In the genomic region with DNA sequence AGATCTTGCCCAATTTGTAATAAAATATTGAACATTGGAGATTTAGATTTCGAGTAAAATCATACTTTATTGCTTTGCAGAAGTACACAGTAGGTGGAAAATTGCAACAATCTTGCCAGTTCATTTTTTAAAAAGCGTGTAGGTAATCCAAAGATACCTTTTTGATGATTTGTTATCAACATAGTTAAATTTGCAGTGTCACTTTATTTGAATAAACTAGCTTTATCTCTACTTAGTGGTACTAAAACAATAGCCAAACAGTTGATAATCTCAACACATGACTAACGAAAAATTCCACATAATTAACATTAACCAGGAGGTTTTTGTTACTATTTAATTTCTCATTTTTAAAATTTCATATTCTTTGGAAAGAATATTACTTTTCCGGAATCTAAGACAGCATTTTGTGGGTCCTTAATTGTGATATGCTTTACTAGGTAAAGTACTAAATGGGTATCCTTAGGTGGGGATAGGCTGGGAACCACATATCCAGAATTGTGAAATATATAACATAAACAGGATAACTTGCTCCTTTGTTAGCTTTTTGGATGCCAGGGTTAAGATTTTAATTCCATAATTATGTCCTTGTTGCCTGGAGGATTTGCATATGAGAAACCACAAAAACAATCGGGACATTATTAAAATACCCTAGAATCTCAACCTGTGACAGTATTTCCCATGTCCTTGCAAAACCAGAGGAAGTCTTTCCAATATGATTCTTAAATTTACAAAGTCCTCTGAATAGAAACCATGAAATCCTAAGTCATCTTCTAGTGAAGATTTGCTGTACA, we compare ENCODE assay signal across 12 cellular contexts. TPM values are rescaled to one million over a fixed set of nuclear protein-coding genes. Genes with fewer than 3 reads are reported as not detected.
DNase-seq lines count a peak whose midpoint lies in the region; ATAC-seq, FAIRE-seq and TF ChIP-seq lines count a peak whose summit lies in the region.
"Had no signal": no experiment of that assay in that cellular context is flagged by ENCODE, and none has a peak within 500 bp of the region (broad histone marks: within the 10 kb centered on the region; RNA-seq: fewer than 3 reads in every experiment).

No MANE protein-coding gene starts in this region.

- H4K8ac ChIP-seq in H9 (replicated peaks; ENCODE audit: insufficient read length, low read depth, low read length): no peak overlapping the region

- H3K4ac ChIP-seq in H9 (ENCODE audit: low read depth, low read length): no peak overlapping the region

- TF ChIP-seq RAD21 in K562 (CRISPR knock-in tag; conservative IDR thresholded peaks at IDR 0.05 in 1 of 2, IDR thresholded peaks at IDR 0.05 in 1 of 2): no peak

- H3K27me3 Mint-ChIP-seq in H9 (ENCODE audit: low read depth) (no peaks in the 10 kb centered on the region), nephron (ENCODE audit: low read depth) (no peaks in the 10 kb centered on the region)

- H2AK5ac ChIP-seq in H9 (ENCODE audit: insufficient read length, low read length): no peak overlapping the region

- no peak for TF ChIP-seq EP300 in K562 (IDR thresholded peaks at IDR 0.05; ENCODE audit: low read length)

- H3K36me3 Mint-ChIP-seq in H9 (ENCODE audit: insufficient read depth in 1 of 3, low read depth in 3 of 3) (peaks cover 0 to 1% (median under 1%) of the 10 kb centered on the region in 3 experiments; a peak in 3 of 7 replicates), nephron (ENCODE audit: low read depth) (peaks cover under 1% of the 10 kb centered on the region)

- POLR2A ChIA-PET in K562 (lab: Yijun Ruan, JAX): interaction anchor here (4.3 kb wide), 1 partner anchor 9 kb away, joined by 38 read pairs; no protein-coding TSS in a partner anchor

- peaks cover 18 to 28% of the 10 kb centered on the region in 2 experiments for H3K4me1 Mint-ChIP-seq in H9
- H3K4me1 Mint-ChIP-seq in nephron: peaks cover 21% of the 10 kb centered on the region

- no peak overlapping the region for H3T11ph ChIP-seq in H9 (ENCODE audit: low read length)

- H3K79me1 ChIP-seq in H9 (ENCODE audit: insufficient read depth, low read depth, low read length, poor library complexity, severe bottlenecking): no peaks in the 10 kb centered on the region

- H3K27ac ChIP-seq in BLaER1 treated with 17β-estradiol and CSF1 and Interleukin-3, amounts not matched to agents 10 nM and 100 nM: peak overlapping the region in 8 of 11 experiments; percentile 95 to 100 (median 100); a peak in 13 of 22 replicates
- no peak overlapping the region for H3K27ac ChIP-seq in H9 (ENCODE audit: insufficient read length, low read depth, low read length)
- peak overlapping the region; percentile 100; the same call in 2 of the 3 replicates for H3K27ac ChIP-seq in K562 (ENCODE audit: extremely low read depth, low read depth, low read length)

- no peak overlapping the region for H2BK20ac ChIP-seq in H9 (ENCODE audit: low read depth, low read length, poor library complexity, severe bottlenecking)

- H4K20me1 ChIP-seq in BLaER1 treated with 17β-estradiol and CSF1 and Interleukin-3, amounts not matched to agents 10 nM and 100 nM: peaks cover 5 to 28% (median 21%) of the 10 kb centered on the region in 11 experiments; a peak in 16 of 22 replicates
- H4K20me1 ChIP-seq in H9 (ENCODE audit: control insufficient read depth, insufficient read depth, insufficient read length): no peaks in the 10 kb centered on the region
- 0 out of 2 replicates have a peak, but pooled peaks cover 9% of the 10 kb centered on the region for H4K20me1 ChIP-seq in K562 (replicated peaks; ENCODE audit: control insufficient read depth, insufficient read depth, low read length)

- H3K79me2 ChIP-seq in H9 (ENCODE audit: insufficient read depth, low read length): peaks cover 11% of the 10 kb centered on the region; the same call in 1 of the 2 replicates
- peaks cover 62% of the 10 kb centered on the region for H3K79me2 ChIP-seq in K562 (ENCODE audit: control insufficient read depth, insufficient read depth, low read length)

- no peak overlapping the region for H3K56ac ChIP-seq in H9 (ENCODE audit: insufficient read length, low read depth, low read length)

- no peak overlapping the region for H3K23ac ChIP-seq in H9 (ENCODE audit: insufficient read length, low read depth, low read length)

- in situ Hi-C loops in K562 (cut with MboI): no loop called here

- ATAC-seq in K562 (no peak), GM19463 (IDR thresholded peaks at IDR 0.05; ENCODE audit: unreplicated experiment) (no peak)

- 0 out of 5 replicates have a peak overlapping the region, but pooled peaks have one; percentile 2 to 13 for H3K4me3 Mint-ChIP-seq in H9
- H3K4me3 Mint-ChIP-seq in nephron: peak overlapping the region; percentile 69 to 99 (median 95)

- H3K9me1 ChIP-seq in K562 (ENCODE audit: control insufficient read depth, insufficient read depth, low read length): no peaks in the 10 kb centered on the region

- H2BK5ac ChIP-seq in H9 (ENCODE audit: insufficient read length, low read length): no peak overlapping the region

- TF ChIP-seq POLR2A in K562 (conservative IDR thresholded peaks at IDR 0.05): no peak

- CTCF ChIA-PET in K562 (lab: Yijun Ruan, JAX; ENCODE audit: low intra/inter-chr PET ratio): no interaction called here

- H3K36me3 ChIP-seq in BLaER1 treated with 17β-estradiol and CSF1 and Interleukin-3, amounts not matched to agents 10 nM and 100 nM: peaks cover 0 to 7% (median 3%) of the 10 kb centered on the region in 11 experiments; a peak in 5 of 22 replicates
- peaks cover 8% of the 10 kb centered on the region; the same call in 2 of the 3 replicates for H3K36me3 ChIP-seq in K562 (ENCODE audit: control insufficient read depth, insufficient read depth, low read length)
- H3K36me3 ChIP-seq: ascending aorta had no signal

- peak overlapping the region in 2 of 10 experiments; percentile 94 to 95; a peak in 2 of 20 replicates for H3K4me3 ChIP-seq in BLaER1 treated with 17β-estradiol and CSF1 and Interleukin-3, amounts not matched to agents 10 nM and 100 nM
- peak overlapping the region; percentile 91; the same call in 1 of the 2 replicates for H3K4me3 ChIP-seq in K562

- no peak overlapping the region for H3K14ac ChIP-seq in H9 (ENCODE audit: insufficient read depth, low read length)

- H2AFZ ChIP-seq in H9 (ENCODE audit: low read length) (no peak overlapping the region), K562 (ENCODE audit: low read depth, low read length) (no peak overlapping the region)

- H3K9me3 ChIP-seq in BLaER1 treated with 17β-estradiol and CSF1 and Interleukin-3, amounts not matched to agents 10 nM and 100 nM (replicated peaks in 1 of 11): no peaks in the 10 kb centered on the region
- H3K9me3 ChIP-seq in H9 (ENCODE audit: control insufficient read depth, low read depth, low read length) (no peaks in the 10 kb centered on the region), K562 (replicated peaks; ENCODE audit: control insufficient read depth, insufficient read depth, low read depth, low read length) (no peaks in the 10 kb centered on the region)
- H3K9me3 ChIP-seq: ascending aorta had no signal

- no peak overlapping the region for H4K5ac ChIP-seq in H9 (ENCODE audit: insufficient read length, low read depth, low read length)

- H3K4me2 ChIP-seq in BLaER1 treated with 17β-estradiol and CSF1 and Interleukin-3, amounts not matched to agents 10 nM and 100 nM: peak overlapping the region; percentile 86 to 98 (median 90); a peak in 20 of 22 replicates
- H3K4me2 ChIP-seq in H9 (ENCODE audit: insufficient read depth, insufficient read length, low read length): no peak overlapping the region
- peak overlapping the region; percentile 90 for H3K4me2 ChIP-seq in K562 (ENCODE audit: insufficient read depth, low read length)

- H3K27ac Mint-ChIP-seq in H9: no peak overlapping the region
- peak overlapping the region; percentile 48 to 100 (median 99) for H3K27ac Mint-ChIP-seq in nephron

- H3K18ac ChIP-seq in H9 (ENCODE audit: insufficient read length, low read depth, low read length): no peak overlapping the region

- H3K27me3 ChIP-seq in BLaER1 treated with 17β-estradiol and CSF1 and Interleukin-3, amounts not matched to agents 10 nM and 100 nM: no peaks in the 10 kb centered on the region
- H3K27me3 ChIP-seq in H9 (ENCODE audit: insufficient read depth, low read length) (no peaks in the 10 kb centered on the region), K562 (ENCODE audit: control insufficient read depth in 2 of 2, insufficient read depth in 2 of 2, low read length in 2 of 2) (no peaks in the 10 kb centered on the region)
- H3K27me3 ChIP-seq: ascending aorta had no signal

- H2BK15ac ChIP-seq in H9 (ENCODE audit: low read depth, low read length): no peak overlapping the region

- H2BK120ac ChIP-seq in H9 (ENCODE audit: low read depth, low read length, poor library complexity, severe bottlenecking): no peak overlapping the region

- intact Hi-C loops in K562 (cut with micrococcal nuclease): no loop called here

- H3K9me3 Mint-ChIP-seq in H9: no peaks in the 10 kb centered on the region
- H3K9me3 Mint-ChIP-seq in nephron: no peaks in the 10 kb centered on the region

- WGBS in H9 (ENCODE audit: extremely low coverage, insufficient read length, low lambda C conversion rate): no CpG with 5 or more reads among the region's 5 CpGs
- WGBS in K562 (ENCODE audit: insufficient coverage, low coverage, missing lambda C conversion rate): 36% methylated on average over 5 of the region's 5 CpGs

- no peak for FAIRE-seq in K562 (lab: Jason Lieb, UNC)
- FAIRE-seq: endothelial cell of umbilical vein had no signal

- H3K23me2 ChIP-seq in H9 (ENCODE audit: insufficient read length, low read depth, low read length, poor library complexity, severe bottlenecking): peaks cover 8% of the 10 kb centered on the region

- TF ChIP-seq CTCF in H9 (conservative IDR thresholded peaks at IDR 0.05): no peak
- TF ChIP-seq CTCF in K562 (IDR thresholded peaks at IDR 0.05 in 2 of 3, conservative IDR thresholded peaks at IDR 0.05 in 1 of 3; ENCODE audit: insufficient read depth in 2 of 3, low read depth in 1 of 3, low read length in 3 of 3): no peak
- TF ChIP-seq CTCF in nephron (IDR thresholded peaks at IDR 0.05; ENCODE audit: unreplicated experiment in 3 of 3): no peak

- no TSS peak for BruUV-seq in K562 (replicated peaks; lab: Mats Ljungman, UMichigan)

- H3K9ac ChIP-seq in BLaER1 treated with 17β-estradiol and CSF1 and Interleukin-3, amounts not matched to agents 10 nM and 100 nM: peak overlapping the region in 7 of 11 experiments; percentile 96 to 100 (median 99); a peak in 7 of 22 replicates
- no peak overlapping the region for H3K9ac ChIP-seq in H9 (ENCODE audit: extremely low read depth, insufficient read length, low read length)
- H3K9ac ChIP-seq in K562 (ENCODE audit: insufficient read depth in 1 of 2, low read depth in 2 of 2, low read length in 2 of 2): peak overlapping the region in 1 of 2 experiments; percentile 99; a peak in 3 of 4 replicates

- H4K91ac ChIP-seq in H9 (ENCODE audit: insufficient read length, low read depth, low read length): no peak overlapping the region

- H2BK12ac ChIP-seq in H9 (ENCODE audit: insufficient read length, low read depth, low read length): no peak overlapping the region

- H3K4me1 ChIP-seq in BLaER1 treated with 17β-estradiol and CSF1 and Interleukin-3, amounts not matched to agents 10 nM and 100 nM: peaks cover 30 to 66% (median 41%) of the 10 kb centered on the region in 10 experiments
- H3K4me1 ChIP-seq in H9 (ENCODE audit: insufficient read depth, low read length) (no peaks in the 10 kb centered on the region), K562 (replicated peaks in 1 of 2; ENCODE audit: control insufficient read depth in 2 of 2, insufficient read depth in 2 of 2, low read length in 2 of 2) (peaks cover 5 to 13% of the 10 kb centered on the region in 2 experiments; a peak in 4 of 5 replicates)

- no peak for DNase-seq in H9
- DNase-seq in K562 (ENCODE audit: extremely low read depth in 1 of 4, low spot score in 3 of 4): no peak
- no peak for DNase-seq in iPS-NIHi11 (ENCODE audit: low spot score)
- no peak for DNase-seq in NCI-H446 treated with DMSO at 0.1 percent for 48 hours (lab: John Stamatoyannopoulos, UW)
- DNase-seq in H4 (ENCODE audit: low spot score): no peak
- DNase-seq: activated CD4-positive, alpha-beta T cell treated with anti-CD3 and anti-CD28 coated beads, Interleukin-2, amount 50 U/mL, for 1 hour; NCI-H524 treated with DMSO at 0.1 percent for 48 hours had no signal

RNA-seq across cellular contexts. Expression of a gene that starts 2.4 kb away (rescaled TPM):
- total RNA-seq in H9 (2021): 62.7 and 63.5 TPM in 2 replicates
- 44.8 and 254 TPM in 2 replicates for total RNA-seq in K562 (2011; cell fraction: chromatin; rRNA removed; ENCODE audit: low replicate concordance)
- total RNA-seq in K562 (2011; cell fraction: nucleolus; rRNA removed): 14.8 and 27.5 TPM in 2 replicates
- total RNA-seq in K562 (2011; cell fraction: nucleoplasm; rRNA removed): 79.9 and 108 TPM in 2 replicates
- 55.6 and 58.7 TPM in 2 replicates for total RNA-seq in K562 (2014; rRNA removed)
- 103 and 112 TPM in 2 replicates for total RNA-seq in K562 (2014; rRNA removed; fragmentation: Illumina TruSeq; extraction: Trizol)
- 124 and 133 TPM in 2 replicates for total RNA-seq in K562 (2015; rRNA removed; fragmentation: Illumina TruSeq; extraction: Trizol)
- total RNA-seq in K562 (2021): 48.8 and 50.3 TPM in 2 replicates
- 38.0 and 68.0 TPM in 2 replicates for polyA plus RNA-seq in K562 (2011; rRNA removed)
- polyA plus RNA-seq in K562 (2011; cell fraction: cytosol; rRNA removed): 12.8 and 20.8 TPM in 2 replicates
- polyA plus RNA-seq in K562 (2011; cell fraction: nucleus; rRNA removed): 65.9 and 75.1 TPM in 2 replicates
- 24.9 and 26.1 TPM in 2 replicates for polyA plus RNA-seq in K562 (2012)
- polyA plus RNA-seq in K562 (2014; fragmentation: Illumina TruSeq; extraction: Trizol): 56.4 and 90.8 TPM in 2 replicates
- 10 to 100 TPM; 27.3 to 28.6 TPM for polyA plus RNA-seq in K562 (2014; fragmentation: Nextera tagmentation; extraction: Ambion mirVana)
- polyA plus RNA-seq in K562 (2014; rRNA removed): 45.3 and 52.6 TPM in 2 replicates
- polyA minus RNA-seq in K562 (2011; rRNA and poly(A)+ RNA removed): 142 and 159 TPM in 2 replicates
- polyA minus RNA-seq in K562 (2011; cell fraction: cytosol; rRNA and poly(A)+ RNA removed): 32.8 and 50.2 TPM in 2 replicates
- 89.1 and 140 TPM in 2 replicates for polyA minus RNA-seq in K562 (2011; cell fraction: nucleus; rRNA and poly(A)+ RNA removed)
- 27.7 and 52.1 TPM in 2 replicates for total RNA-seq in H4 (2014; rRNA removed; shearing (Covaris generic))

Comparison
In these comparisons a context has a peak if more than half of its experiments do, and no peak if none do; other contexts are left out.
1. H3K27ac Mint-ChIP-seq: peak in nephron (3 of 3); none in H9 (0 of 3).